In the genomic region with DNA sequence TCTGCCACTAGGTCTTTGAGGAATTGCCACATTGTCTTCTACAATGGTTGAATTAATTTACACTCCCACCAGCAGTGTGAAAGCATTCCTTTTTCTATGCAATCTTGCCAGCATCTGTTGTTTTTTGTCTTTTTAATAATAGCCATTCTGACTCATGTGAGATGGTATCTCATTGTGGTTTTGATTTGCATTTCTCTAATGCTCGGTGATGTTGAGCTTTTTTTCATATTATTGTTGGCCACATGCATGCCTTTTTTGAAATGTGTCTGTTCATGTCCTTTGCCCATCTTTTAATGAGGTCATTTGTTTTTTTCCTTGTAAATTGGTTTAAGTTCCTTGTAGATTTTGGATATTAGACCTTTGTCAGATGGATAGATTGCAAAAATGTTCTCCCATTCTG, we compare ENCODE assay signal across 7 cellular contexts.
DNase-seq lines count a peak whose midpoint lies in the region; ATAC-seq and TF ChIP-seq lines count a peak whose summit lies in the region.
"Not testable (repeated sequence)": the region's sequence is repeated elsewhere in the genome, so short reads cannot be mapped to it uniquely, and the experiment has no call there.

No MANE protein-coding gene starts in this region.

- ATAC-seq in RWPE2 (ENCODE audit: low read depth), result peak; percentile 19; the same call in 1 of the 3 replicates

- not testable (repeated sequence) for H3K27me3 ChIP-seq in RWPE2 (ENCODE audit: insufficient read depth, poor library complexity, severe bottlenecking)

- not testable (repeated sequence) for H3K9me3 ChIP-seq in RWPE2 (ENCODE audit: severe bottlenecking)

- in situ Hi-C loops in astrocyte of the spinal cord (cut with HindIII; ENCODE audit: low sequenced_read_pairs), result not testable (repeated sequence)

- not testable (repeated sequence) for H3K36me3 ChIP-seq in RWPE2 (ENCODE audit: low read depth)

- not testable (repeated sequence) for H3K4me3 ChIP-seq in RWPE2 (ENCODE audit: severe bottlenecking); astrocyte of the spinal cord (ENCODE audit: low read depth, low read length); choroid plexus epithelial cell (ENCODE audit: low read depth, low read length); fibroblast of pulmonary artery (replicated peaks; ENCODE audit: low read depth, low read length)

- TF ChIP-seq CTCF in RWPE2 (IDR thresholded peaks at IDR 0.05; ENCODE audit: poor library complexity, severe bottlenecking); astrocyte of the spinal cord (IDR thresholded peaks at IDR 0.05; ENCODE audit: low read depth, low read length); choroid plexus epithelial cell (conservative IDR thresholded peaks at IDR 0.05; ENCODE audit: low read depth, low read length); fibroblast of pulmonary artery (IDR thresholded peaks at IDR 0.05; ENCODE audit: low read length, missing control alignments): not testable (repeated sequence)

- not testable (repeated sequence) for H3K4me1 ChIP-seq in RWPE2 (ENCODE audit: insufficient read depth, poor library complexity, severe bottlenecking)

- H3K27ac ChIP-seq in RWPE2 (ENCODE audit: poor library complexity, severe bottlenecking), result not testable (repeated sequence)

- DNase-seq in Daoy (ENCODE audit: low read depth) (peak; percentile 4), LHCN-M2 (ENCODE audit: low read depth) (peak; percentile 0), astrocyte of the spinal cord (ENCODE audit: low read depth, low spot score) (peak; percentile 8), choroid plexus epithelial cell (ENCODE audit: low read depth) (peak; percentile 35), fibroblast of pulmonary artery (ENCODE audit: low read depth) (peak; percentile 0), iris pigment epithelial cell (ENCODE audit: low read depth) (peak; percentile 36)
- not testable (repeated sequence) for DNase-seq in RWPE2 (ENCODE audit: low spot score)
